In the genomic region with DNA sequence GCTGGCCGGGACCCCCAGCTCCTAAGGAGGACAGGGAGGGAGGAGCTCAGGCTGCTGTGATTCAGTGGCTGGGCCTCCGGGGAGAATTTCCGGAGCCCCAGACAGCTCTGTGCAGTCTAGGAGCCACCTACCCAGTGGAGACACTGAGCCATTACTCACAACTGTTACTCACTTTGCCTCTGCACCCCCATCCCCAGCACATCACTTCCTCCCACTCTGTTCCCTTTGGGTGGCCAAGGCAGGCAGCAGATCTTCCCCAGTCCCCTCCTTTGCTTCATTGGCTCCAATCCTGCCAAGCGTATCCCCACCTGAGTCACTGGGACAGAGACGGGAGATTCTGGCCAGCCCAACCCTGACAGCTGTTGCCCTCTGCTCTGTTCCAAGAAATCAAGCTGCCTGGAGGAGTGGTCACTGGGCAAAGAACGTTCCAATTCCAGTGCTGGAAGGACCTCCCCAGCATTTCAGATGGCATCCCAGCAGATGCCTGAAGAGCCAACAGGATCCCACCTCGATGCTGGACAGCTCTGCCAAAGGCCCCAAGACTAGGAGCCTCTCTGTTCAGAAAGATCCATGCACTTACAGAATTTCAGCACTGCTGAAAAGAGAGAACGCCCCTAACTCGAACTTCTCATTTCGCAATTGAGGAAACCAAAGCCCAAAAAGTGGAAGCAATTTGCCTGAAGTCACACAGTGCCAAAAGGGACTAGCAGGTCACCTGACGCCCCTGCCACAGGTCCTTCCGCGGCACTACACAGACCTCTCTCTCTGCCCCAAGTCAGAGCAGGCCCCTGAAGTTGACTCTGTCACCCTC, we compare ENCODE assay signal across 8 cellular contexts.
A peak's percentile ranks its signal among the peaks of the same experiment; 100 is the strongest.
DNase-seq lines count a peak whose midpoint lies in the region; ATAC-seq, FAIRE-seq and TF ChIP-seq lines count a peak whose summit lies in the region.

No MANE protein-coding gene starts in this region.

- no peak overlapping the region for H3K9ac ChIP-seq in Karpas-422 (ENCODE audit: low read length)

- peak overlapping the region; percentile 74 for H3K4me2 ChIP-seq in A549
- no peak overlapping the region for H3K4me2 ChIP-seq in Karpas-422 (ENCODE audit: low read depth, low read length, poor library complexity, severe bottlenecking)

- H3K4me3 ChIP-seq in A549 (no peak overlapping the region), Karpas-422 (ENCODE audit: low read length) (no peak overlapping the region), choroid plexus epithelial cell (ENCODE audit: low read depth, low read length) (no peak overlapping the region), lung (no peak overlapping the region), vagina (peak overlapping the region; percentile 22 to 37)

- POLR2A ChIA-PET in A549 (lab: Yijun Ruan, JAX) = interaction anchor here (1.1 kb wide), 1 partner anchor 9 kb away, joined by 7 read pairs; no protein-coding TSS in a partner anchor

- no peak for TF ChIP-seq POLR2A in A549 (IDR thresholded peaks at IDR 0.05; ENCODE audit: low read length)
- no peak for TF ChIP-seq POLR2A in vagina (IDR thresholded peaks at IDR 0.05)

- no peak for FAIRE-seq in A549 (lab: Jason Lieb, UNC)

- H3K9me2 ChIP-seq in Karpas-422 (replicated peaks; ENCODE audit: insufficient read depth, low read length) = no peaks in the 10 kb centered on the region

- H3K27me3 ChIP-seq in Karpas-422 (ENCODE audit: low read length) = no peaks in the 10 kb centered on the region
- no peaks in the 10 kb centered on the region for H3K27me3 ChIP-seq in lung (ENCODE audit: control insufficient read depth, insufficient read depth)
- H3K27me3 ChIP-seq in vagina = no peaks in the 10 kb centered on the region

- intact Hi-C loops in vagina (cut with DNase I) = no loop called here

- TF ChIP-seq CTCF in A549 (IDR thresholded peaks at IDR 0.05) = no peak
- TF ChIP-seq CTCF in choroid plexus epithelial cell (conservative IDR thresholded peaks at IDR 0.05; ENCODE audit: low read depth, low read length) = peak; percentile 5
- no peak for TF ChIP-seq CTCF in lung (IDR thresholded peaks at IDR 0.05; ENCODE audit: control extremely low read depth, extremely low read depth)
- peak in 1 of 3 experiments; percentile 14 for TF ChIP-seq CTCF in vagina (IDR thresholded peaks at IDR 0.05)

- peaks cover 78% of the 10 kb centered on the region for H3K4me1 ChIP-seq in A549
- no peaks in the 10 kb centered on the region for H3K4me1 ChIP-seq in Karpas-422 (ENCODE audit: low read length)
- peaks cover 44 to 76% of the 10 kb centered on the region in 2 donors for H3K4me1 ChIP-seq in lung (ENCODE audit: control insufficient read depth in 2 of 2, insufficient read depth in 2 of 2, low read length in 2 of 2)
- peaks cover 100% of the 10 kb centered on the region for H3K4me1 ChIP-seq in vagina

- no peak overlapping the region for H2AFZ ChIP-seq in Karpas-422 (ENCODE audit: low read length)

- peak in 1 of 2 experiments; percentile 26; a peak in 1 of 5 replicates for TF ChIP-seq RAD21 in A549 (conservative IDR thresholded peaks at IDR 0.05 in 1 of 2, IDR thresholded peaks at IDR 0.05 in 1 of 2)

- peak; percentile 55 to 73 for DNase-seq in A549 (ENCODE audit: low read depth in 1 of 2, low spot score in 1 of 2)
- DNase-seq in Karpas-422 = peak; percentile 57
- DNase-seq in choroid plexus epithelial cell (ENCODE audit: low read depth) = peak; percentile 75
- DNase-seq in lung (ENCODE audit: low spot score) = no peak
- DNase-seq in vagina (ENCODE audit: extremely low spot score in 2 of 2) = no peak
- no peak for DNase-seq in T-helper 1 cell

- H3K36me3 ChIP-seq in Karpas-422 (ENCODE audit: insufficient read depth, low read length) (no peaks in the 10 kb centered on the region), lung (ENCODE audit: control insufficient read depth in 2 of 2, insufficient read depth in 2 of 2, low read length in 2 of 2) (peaks cover 0 to 11% of the 10 kb centered on the region in 2 donors), vagina (no peaks in the 10 kb centered on the region)

- H3K79me2 ChIP-seq in Karpas-422 (ENCODE audit: low read length) = no peaks in the 10 kb centered on the region

- no peaks in the 10 kb centered on the region; the same call in 1 of the 2 replicates for H4K20me1 ChIP-seq in Karpas-422 (ENCODE audit: insufficient read depth, low read depth, low read length)

- ATAC-seq in A549 = peak; percentile 90
- peak; percentile 42 for ATAC-seq in lung (ENCODE audit: insufficient read depth, low FRiP score)
- no peak for ATAC-seq in HG02870 (IDR thresholded peaks at IDR 0.05; ENCODE audit: unreplicated experiment)
- no peak for ATAC-seq in HG03097 (IDR thresholded peaks at IDR 0.05; ENCODE audit: low FRiP score, unreplicated experiment)

- H3K27ac ChIP-seq in A549 (peak overlapping the region; percentile 88 to 90), Karpas-422 (ENCODE audit: low read length) (no peak overlapping the region), lung (ENCODE audit: low read depth in 1 of 2, low read length in 1 of 2) (peak overlapping the region; percentile 95), vagina (peak overlapping the region; percentile 87)

- CTCF ChIA-PET in A549 (lab: Yijun Ruan, JAX) = interaction anchor here (1.0 to 4.2 kb wide), 10 partner anchors 12 to 145 kb away, joined by 3 to 23 read pairs (median 8); no protein-coding TSS in a partner anchor

- H3K9me3 ChIP-seq in A549 (no peaks in the 10 kb centered on the region), Karpas-422 (ENCODE audit: low read length) (no peaks in the 10 kb centered on the region), lung (ENCODE audit: control insufficient read depth in 2 of 2, insufficient read depth in 1 of 2, low read length in 1 of 2) (no peaks in the 10 kb centered on the region), vagina (no peaks in the 10 kb centered on the region)

- peak; percentile 44 to 74; a peak in 3 of 5 replicates for TF ChIP-seq EP300 in A549 (IDR thresholded peaks at IDR 0.05)

- 47% methylated on average over 11 of the region's 13 CpGs for WGBS in A549 (ENCODE audit: missing lambda C conversion rate)
- WGBS in lung, 2 donors = 17 to 22% methylated on average over 13 of the region's 13 CpGs

TF ChIP-seq in A549, 52 proteins besides CTCF, POLR2A, EP300 and RAD21 (continues in another document):
- no peak for TF ChIP-seq ESRRA (IDR thresholded peaks at IDR 0.05; ENCODE audit: borderline replicate concordance, low read length)
- TF ChIP-seq MAZ (IDR thresholded peaks at IDR 0.05; ENCODE audit: borderline replicate concordance, low read depth, low read length) = no peak
- no peak for TF ChIP-seq FOSB (CRISPR knock-in tag; IDR thresholded peaks at IDR 0.05)
- no peak for TF ChIP-seq ZSCAN20 (CRISPR knock-in tag; IDR thresholded peaks at IDR 0.05)
- no peak for TF ChIP-seq RFX5 (IDR thresholded peaks at IDR 0.05)
- no peak for TF ChIP-seq HOXB5 (CRISPR knock-in tag; IDR thresholded peaks at IDR 0.05)
- TF ChIP-seq, protein P1, sequence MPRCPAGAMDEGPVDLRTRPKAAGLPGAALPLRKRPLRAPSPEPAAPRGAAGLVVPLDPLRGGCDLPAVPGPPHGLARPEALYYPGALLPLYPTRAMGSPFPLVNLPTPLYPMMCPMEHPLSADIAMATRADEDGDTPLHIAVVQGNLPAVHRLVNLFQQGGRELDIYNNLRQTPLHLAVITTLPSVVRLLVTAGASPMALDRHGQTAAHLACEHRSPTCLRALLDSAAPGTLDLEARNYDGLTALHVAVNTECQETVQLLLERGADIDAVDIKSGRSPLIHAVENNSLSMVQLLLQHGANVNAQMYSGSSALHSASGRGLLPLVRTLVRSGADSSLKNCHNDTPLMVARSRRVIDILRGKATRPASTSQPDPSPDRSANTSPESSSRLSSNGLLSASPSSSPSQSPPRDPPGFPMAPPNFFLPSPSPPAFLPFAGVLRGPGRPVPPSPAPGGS (IDR thresholded peaks at IDR 0.05) = 0 out of 3 replicates have a peak, but pooled peaks have one; percentile 37
- TF ChIP-seq POLR2AphosphoS2 (conservative IDR thresholded peaks at IDR 0.05; ENCODE audit: low read length) = no peak
- no peak for TF ChIP-seq RCOR1 (IDR thresholded peaks at IDR 0.05; ENCODE audit: low read depth, low read length)
- TF ChIP-seq BHLHE40 (IDR thresholded peaks at IDR 0.05; ENCODE audit: low read depth, low read length) = no peak
- no peak for TF ChIP-seq SREBF2 (IDR thresholded peaks at IDR 0.05)
- no peak for TF ChIP-seq MYC (IDR thresholded peaks at IDR 0.05; ENCODE audit: borderline replicate concordance, low read length)
- TF ChIP-seq TP53 (CRISPR knock-in tag; IDR thresholded peaks at IDR 0.05) = no peak
- no peak for TF ChIP-seq RARB (CRISPR knock-in tag; IDR thresholded peaks at IDR 0.05)
- 0 out of 2 replicates have a peak, but pooled peaks have one; percentile 34 for TF ChIP-seq GATA3 (IDR thresholded peaks at IDR 0.05; ENCODE audit: borderline replicate concordance)
- peak; percentile 78 for TF ChIP-seq JUNB (IDR thresholded peaks at IDR 0.05)
- no peak for TF ChIP-seq CHD4 (IDR thresholded peaks at IDR 0.05; ENCODE audit: borderline replicate concordance)
- TF ChIP-seq, protein P2, sequence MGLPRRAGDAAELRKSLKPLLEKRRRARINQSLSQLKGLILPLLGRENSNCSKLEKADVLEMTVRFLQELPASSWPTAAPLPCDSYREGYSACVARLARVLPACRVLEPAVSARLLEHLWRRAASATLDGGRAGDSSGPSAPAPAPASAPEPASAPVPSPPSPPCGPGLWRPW (IDR thresholded peaks at IDR 0.05) = no peak
- TF ChIP-seq, protein P3, sequence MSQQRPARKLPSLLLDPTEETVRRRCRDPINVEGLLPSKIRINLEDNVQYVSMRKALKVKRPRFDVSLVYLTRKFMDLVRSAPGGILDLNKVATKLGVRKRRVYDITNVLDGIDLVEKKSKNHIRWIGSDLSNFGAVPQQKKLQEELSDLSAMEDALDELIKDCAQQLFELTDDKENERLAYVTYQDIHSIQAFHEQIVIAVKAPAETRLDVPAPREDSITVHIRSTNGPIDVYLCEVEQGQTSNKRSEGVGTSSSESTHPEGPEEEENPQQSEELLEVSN (IDR thresholded peaks at IDR 0.05; ENCODE audit: borderline replicate concordance, low read depth) = no peak
- no peak for TF ChIP-seq TFCP2L1 (CRISPR knock-in tag; IDR thresholded peaks at IDR 0.05)
- no peak for TF ChIP-seq FOXS1 (CRISPR knock-in tag; IDR thresholded peaks at IDR 0.05)
- no peak for TF ChIP-seq PHF8 (IDR thresholded peaks at IDR 0.05; ENCODE audit: borderline replicate concordance, low read depth)
- TF ChIP-seq EHF (CRISPR knock-in tag; IDR thresholded peaks at IDR 0.05) = no peak
- no peak for TF ChIP-seq HOXA7 (CRISPR knock-in tag; IDR thresholded peaks at IDR 0.05)

Comparison
In these comparisons a context has a peak if more than half of its experiments do, and no peak if none do; other contexts are left out.
1. ATAC-seq: peak in A549 (2 of 2) and lung (single experiment); none in HG02870 (single experiment) and HG03097 (single experiment).
2. DNase-seq: peak in A549 (2 of 2), Karpas-422 (single experiment) and choroid plexus epithelial cell (single experiment); none in lung (single experiment), vagina (0 of 2) and T-helper 1 cell (0 of 5).
3. H3K4me3 ChIP-seq: peak in vagina (2 of 2); none in A549 (single experiment), Karpas-422 (single experiment), choroid plexus epithelial cell (single experiment) and lung (single experiment).